22 cellular contexts compared by ENCODE assay signal in the genomic region with DNA sequence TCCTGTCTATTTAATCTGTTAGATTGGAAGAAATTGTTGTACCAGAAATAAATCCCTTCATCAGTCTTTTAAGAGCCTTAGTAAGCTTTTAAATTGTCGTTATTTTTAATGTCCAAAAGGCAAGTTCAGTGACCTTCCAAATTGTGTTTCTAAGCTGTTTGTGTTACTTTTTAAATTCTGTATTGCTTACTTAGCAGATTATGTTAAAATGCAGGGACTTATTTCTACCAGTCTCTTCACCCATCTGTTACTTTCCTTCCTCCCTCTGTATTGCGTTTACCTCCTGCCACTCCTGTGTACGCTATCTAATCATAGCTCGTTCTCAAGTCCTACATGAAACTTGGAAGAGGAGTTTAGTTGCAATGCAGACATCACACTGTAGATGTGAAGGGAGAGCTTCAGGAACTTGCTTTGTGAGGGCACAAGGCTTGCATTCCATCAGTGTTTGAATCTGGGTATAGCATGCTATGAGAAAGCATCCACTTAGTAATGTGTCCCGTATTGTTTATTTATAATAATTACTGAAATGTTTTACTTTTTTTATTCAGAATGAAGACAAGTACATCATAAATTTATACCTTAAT.
"Had no signal": no experiment of that assay in that cellular context is flagged by ENCODE, and none has a peak within 500 bp of the region (broad histone marks: within the 10 kb centered on the region; RNA-seq: fewer than 3 reads in every experiment).

No MANE protein-coding gene starts in this region.

- FAIRE-seq: kidney, small intestine had no signal

- H3K27me3 Mint-ChIP-seq: activated B cell treated with CpG ODN at 0.5 μM for 24 hours; activated CD4-positive, alpha-beta T cell treated with anti-CD3 and anti-CD28 coated beads, Interleukin-2, amount 10 ng/mL, durations not matched to agents 24 days and 14 days; dendritic cell treated with granulocyte-macrophage colony-stimulating factor and Interleukin-4, amounts not matched to agents 40 ng/mL and 50 ng/mL, for 4 days; natural killer cell treated with Interleukin-12 subunit alpha and Interleukin-12 subunit beta and Interleukin-15 and Interleukin-18, amount 100 ng/mL, for 72 hours; stimulated activated naive CD8-positive, alpha-beta T cell treated with anti-CD3 and anti-CD28 coated beads, Interleukin-15, Interleukin-2, amounts not matched to agents 100 ng/mL and 50 ng/mL, for 24 hours had no signal

- H3K4me1 ChIP-seq: foreskin keratinocyte, testis had no signal

- H3K9me3 ChIP-seq: right atrium auricular region, testis had no signal

- H3K4me3 ChIP-seq: right atrium auricular region, testis had no signal

- H3K27me3 ChIP-seq: foreskin keratinocyte, right atrium auricular region, testis had no signal

- H3K27ac Mint-ChIP-seq: activated B cell treated with CpG ODN at 0.5 μM for 24 hours; activated CD4-positive, alpha-beta T cell treated with anti-CD3 and anti-CD28 coated beads, Interleukin-2, amount 10 ng/mL, durations not matched to agents 24 days and 14 days; stimulated activated naive CD8-positive, alpha-beta T cell treated with anti-CD3 and anti-CD28 coated beads, Interleukin-15, Interleukin-2, amounts not matched to agents 100 ng/mL and 50 ng/mL, for 24 hours had no signal

- H3K4me3 Mint-ChIP-seq: activated B cell treated with CpG ODN at 0.5 μM for 24 hours; activated CD4-positive, alpha-beta T cell treated with anti-CD3 and anti-CD28 coated beads, Interleukin-2, amount 10 ng/mL, durations not matched to agents 24 days and 14 days; dendritic cell treated with granulocyte-macrophage colony-stimulating factor and Interleukin-4, amounts not matched to agents 40 ng/mL and 50 ng/mL, for 4 days; natural killer cell treated with Interleukin-12 subunit alpha and Interleukin-12 subunit beta and Interleukin-15 and Interleukin-18, amount 100 ng/mL, for 72 hours; stimulated activated naive CD8-positive, alpha-beta T cell treated with anti-CD3 and anti-CD28 coated beads, Interleukin-15, Interleukin-2, amounts not matched to agents 100 ng/mL and 50 ng/mL, for 24 hours had no signal

- H3K27ac ChIP-seq: foreskin keratinocyte, right atrium auricular region, testis had no signal

- H3K36me3 ChIP-seq: right atrium auricular region had no signal

- ATAC-seq: foreskin keratinocyte; left ventricle myocardium superior; natural killer cell treated with Interleukin-12 subunit alpha and Interleukin-12 subunit beta and Interleukin-15 and Interleukin-18, amount 100 ng/mL, for 72 hours had no signal

- DNase-seq: activated B cell treated with CpG ODN at 0.5 μM for 24 hours; activated CD4-positive, alpha-beta T cell treated with anti-CD3 and anti-CD28 coated beads, Interleukin-2, amount 10 ng/mL, durations not matched to agents 24 days and 14 days; activated CD8-positive, alpha-beta memory T cell treated with anti-CD3 and anti-CD28 coated beads for 24 hours; activated naive CD4-positive, alpha-beta T cell; aorta; cerebellar nuclear complex; effector memory CD4-positive, alpha-beta T cell; foreskin keratinocyte; glutamatergic neuron; hypothalamus; kidney; left ventricle myocardium superior; mesenchymal stem cell; nucleus accumbens; small intestine; stimulated activated CD4-positive, alpha-beta T cell treated with anti-CD3 and anti-CD28 coated beads, Interleukin-4, amount 100 ng/mL, for 4 hours; stimulated activated CD8-positive, alpha-beta memory T cell treated with anti-CD3 and anti-CD28 coated beads, Interleukin-4, amount 100 ng/mL, for 48 hours; testis had no signal

- H3K9me3 Mint-ChIP-seq: activated B cell treated with CpG ODN at 0.5 μM for 24 hours; activated CD4-positive, alpha-beta T cell treated with anti-CD3 and anti-CD28 coated beads, Interleukin-2, amount 10 ng/mL, durations not matched to agents 24 days and 14 days; dendritic cell treated with granulocyte-macrophage colony-stimulating factor and Interleukin-4, amounts not matched to agents 40 ng/mL and 50 ng/mL, for 4 days; natural killer cell treated with Interleukin-12 subunit alpha and Interleukin-12 subunit beta and Interleukin-15 and Interleukin-18, amount 100 ng/mL, for 72 hours; stimulated activated naive CD8-positive, alpha-beta T cell treated with anti-CD3 and anti-CD28 coated beads, Interleukin-15, Interleukin-2, amounts not matched to agents 100 ng/mL and 50 ng/mL, for 24 hours had no signal
